ENCODE assay signal across 8 cellular contexts in genomic region chr9:35111006-35111933, GRCh38. TPM values are rescaled to one million over a fixed set of nuclear protein-coding genes. Genes with fewer than 3 reads are reported as not detected.
DNase-seq lines count a peak whose midpoint lies in the region; ATAC-seq lines count a peak whose summit lies in the region.

No MANE protein-coding gene starts in this region.

- peaks cover 35% of the 10 kb centered on the region for H3K4me1 Mint-ChIP-seq in activated T-helper 2 cell treated with anti-CD3 and anti-CD28 coated beads, Interferon-gamma antibody, Interleukin-2, Interleukin-4, amounts not matched to agents 10 μg/mL and 5 μg/mL and 100 μg/mL, durations not matched to agents 14 hours and 24 hours and 36 hours (ENCODE audit: low read depth)
- peaks cover 40 to 63% (median 57%) of the 10 kb centered on the region in 4 donors for H3K4me1 Mint-ChIP-seq in naive thymus-derived CD8-positive, alpha-beta T cell
- peaks cover 40 to 68% of the 10 kb centered on the region in 2 donors for H3K4me1 Mint-ChIP-seq in stimulated activated naive B cell treated with anti-CD40 and anti-IgM and Interleukin-4, amounts not matched to agents 10 μg/mL and 1 μg/mL and 100 μg/mL, for 72 hours

- peak overlapping the region; percentile 81 for H3K27ac Mint-ChIP-seq in activated T-helper 2 cell treated with anti-CD3 and anti-CD28 coated beads, Interferon-gamma antibody, Interleukin-2, Interleukin-4, amounts not matched to agents 10 μg/mL and 5 μg/mL and 100 μg/mL, durations not matched to agents 14 hours and 24 hours and 36 hours
- H3K27ac Mint-ChIP-seq in naive thymus-derived CD8-positive, alpha-beta T cell: peak overlapping the region; percentile 26 to 93 (median 90)
- peak overlapping the region; percentile 92 for H3K27ac Mint-ChIP-seq in stimulated activated naive B cell treated with anti-CD40 and anti-IgM and Interleukin-4, amounts not matched to agents 10 μg/mL and 1 μg/mL and 100 μg/mL, for 72 hours

- peak; percentile 71 to 82 for ATAC-seq in naive thymus-derived CD8-positive, alpha-beta T cell
- peak; percentile 69 to 80 for ATAC-seq in stimulated activated naive B cell treated with anti-CD40 and anti-IgM and Interleukin-4, amounts not matched to agents 10 μg/mL and 1 μg/mL and 100 μg/mL, for 72 hours (replicated peaks)

- no peaks in the 10 kb centered on the region for H3K27me3 Mint-ChIP-seq in activated T-helper 2 cell treated with anti-CD3 and anti-CD28 coated beads, Interferon-gamma antibody, Interleukin-2, Interleukin-4, amounts not matched to agents 10 μg/mL and 5 μg/mL and 100 μg/mL, durations not matched to agents 14 hours and 24 hours and 36 hours (ENCODE audit: low read depth)
- H3K27me3 Mint-ChIP-seq in naive thymus-derived CD8-positive, alpha-beta T cell: no peaks in the 10 kb centered on the region
- no peaks in the 10 kb centered on the region for H3K27me3 Mint-ChIP-seq in stimulated activated naive B cell treated with anti-CD40 and anti-IgM and Interleukin-4, amounts not matched to agents 10 μg/mL and 1 μg/mL and 100 μg/mL, for 72 hours

- DNase-seq in DMS79 treated with DMSO at 0.1 percent for 48 hours (lab: John Stamatoyannopoulos, UW): peak; percentile 90
- DNase-seq in GOT3 (lab: John Stamatoyannopoulos, UW): peak; percentile 68
- DNase-seq in LHCN-M2 (ENCODE audit: low read depth): peak; percentile 98
- DNase-seq in RPMI7951 (ENCODE audit: low read depth): peak; percentile 97
- DNase-seq in activated T-helper 2 cell treated with anti-CD3 and anti-CD28 coated beads, Interferon-gamma antibody, Interleukin-2, Interleukin-4, amounts not matched to agents 10 μg/mL and 5 μg/mL and 100 μg/mL, durations not matched to agents 14 hours and 24 hours and 36 hours (ENCODE audit: low spot score): peak; percentile 93
- DNase-seq in fibroblast of peridontal ligament (ENCODE audit: extremely low read depth): peak; percentile 98
- peak; percentile 83 to 98 (median 93) for DNase-seq in naive thymus-derived CD8-positive, alpha-beta T cell
- DNase-seq in stimulated activated naive B cell treated with anti-CD40 and anti-IgM and Interleukin-4, amounts not matched to agents 10 μg/mL and 1 μg/mL and 100 μg/mL, for 72 hours: peak; percentile 95

- intact Hi-C loops in activated T-helper 2 cell treated with anti-CD3 and anti-CD28 coated beads, Interferon-gamma antibody, Interleukin-2, Interleukin-4, amounts not matched to agents 10 μg/mL and 5 μg/mL and 100 μg/mL, durations not matched to agents 14 hours and 24 hours and 36 hours (cut with micrococcal nuclease): loop anchor here (1.0 to 10.0 kb wide), 6 partner anchors 8 to 704 kb away; partner anchors contain the start of genes DNAI1, DNAJB5, FAM219A and HINT2

- POLR2A ChIA-PET in naive thymus-derived CD8-positive, alpha-beta T cell (lab: Charles Lee): interaction anchor here (0.8 to 3.4 kb wide), 6 partner anchors 9 to 546 kb away, joined by 3 to 29 read pairs (median 10); partner anchors contain the start of genes CCDC107, FANCG, PIGO and RMRP

- H3K36me3 Mint-ChIP-seq in activated T-helper 2 cell treated with anti-CD3 and anti-CD28 coated beads, Interferon-gamma antibody, Interleukin-2, Interleukin-4, amounts not matched to agents 10 μg/mL and 5 μg/mL and 100 μg/mL, durations not matched to agents 14 hours and 24 hours and 36 hours (ENCODE audit: low read depth): peaks cover 4% of the 10 kb centered on the region
- H3K36me3 Mint-ChIP-seq in naive thymus-derived CD8-positive, alpha-beta T cell: peaks cover 0 to 12% (median under 1%) of the 10 kb centered on the region in 3 donors
- H3K36me3 Mint-ChIP-seq in stimulated activated naive B cell treated with anti-CD40 and anti-IgM and Interleukin-4, amounts not matched to agents 10 μg/mL and 1 μg/mL and 100 μg/mL, for 72 hours: peaks cover 6 to 15% of the 10 kb centered on the region in 2 donors

- peak overlapping the region; percentile 71 for H3K4me3 Mint-ChIP-seq in activated T-helper 2 cell treated with anti-CD3 and anti-CD28 coated beads, Interferon-gamma antibody, Interleukin-2, Interleukin-4, amounts not matched to agents 10 μg/mL and 5 μg/mL and 100 μg/mL, durations not matched to agents 14 hours and 24 hours and 36 hours (ENCODE audit: low read depth)
- peak overlapping the region; percentile 73 to 92 (median 84) for H3K4me3 Mint-ChIP-seq in naive thymus-derived CD8-positive, alpha-beta T cell
- H3K4me3 Mint-ChIP-seq in stimulated activated naive B cell treated with anti-CD40 and anti-IgM and Interleukin-4, amounts not matched to agents 10 μg/mL and 1 μg/mL and 100 μg/mL, for 72 hours: peak overlapping the region; percentile 84 to 86

- no peaks in the 10 kb centered on the region for H3K9me3 Mint-ChIP-seq in activated T-helper 2 cell treated with anti-CD3 and anti-CD28 coated beads, Interferon-gamma antibody, Interleukin-2, Interleukin-4, amounts not matched to agents 10 μg/mL and 5 μg/mL and 100 μg/mL, durations not matched to agents 14 hours and 24 hours and 36 hours
- H3K9me3 Mint-ChIP-seq in naive thymus-derived CD8-positive, alpha-beta T cell: no peaks in the 10 kb centered on the region
- no peaks in the 10 kb centered on the region for H3K9me3 Mint-ChIP-seq in stimulated activated naive B cell treated with anti-CD40 and anti-IgM and Interleukin-4, amounts not matched to agents 10 μg/mL and 1 μg/mL and 100 μg/mL, for 72 hours

RNA-seq across cellular contexts. Expression of gene ATOSB, which starts 4.4 kb away (rescaled TPM):
- total RNA-seq in LHCN-M2 (2014; rRNA removed): 34.8 and 36.0 TPM in 2 replicates
- 37.4 TPM for polyA plus RNA-seq in LHCN-M2 (2012)
- total RNA-seq in RPMI7951 (2014; rRNA removed; shearing (Covaris generic)): 16.6 and 17.5 TPM in 2 replicates
- total RNA-seq in activated T-helper 2 cell treated with anti-CD3 and anti-CD28 coated beads, Interferon-gamma antibody, Interleukin-2, Interleukin-4, amounts not matched to agents 10 μg/mL and 5 μg/mL and 100 μg/mL, durations not matched to agents 14 hours and 24 hours and 36 hours: 7.0 and 7.3 TPM in 2 replicates
- total RNA-seq in naive thymus-derived CD8-positive, alpha-beta T cell: 1 to 10 TPM; 5.4 to 5.7 TPM
- 1 to 10 TPM; 1.6 to 2.9 (median 2.6) TPM for polyA plus RNA-seq in naive thymus-derived CD8-positive, alpha-beta T cell

RNA-seq across cellular contexts. Expression of gene STOML2, which starts 8.3 kb away (rescaled TPM):
- 138 and 153 TPM in 2 replicates for total RNA-seq in LHCN-M2 (2014; rRNA removed)
- polyA plus RNA-seq in LHCN-M2 (2012): 147 TPM
- 136 and 152 TPM in 2 replicates for total RNA-seq in RPMI7951 (2014; rRNA removed; shearing (Covaris generic))
- total RNA-seq in activated T-helper 2 cell treated with anti-CD3 and anti-CD28 coated beads, Interferon-gamma antibody, Interleukin-2, Interleukin-4, amounts not matched to agents 10 μg/mL and 5 μg/mL and 100 μg/mL, durations not matched to agents 14 hours and 24 hours and 36 hours: 211 and 214 TPM in 2 replicates
- total RNA-seq in naive thymus-derived CD8-positive, alpha-beta T cell: 10 to 100 TPM; 47.3 to 53.0 TPM
- 10 to 100 TPM; 86.7 to 93.9 (median 88.9) TPM for polyA plus RNA-seq in naive thymus-derived CD8-positive, alpha-beta T cell

RNA-seq across cellular contexts. Expression of gene PIGO, which starts 14.9 kb away (rescaled TPM):
- 21.7 and 23.7 TPM in 2 replicates for total RNA-seq in LHCN-M2 (2014; rRNA removed)
- polyA plus RNA-seq in LHCN-M2 (2012): 15.6 TPM
- total RNA-seq in RPMI7951 (2014; rRNA removed; shearing (Covaris generic)): 16.6 and 19.1 TPM in 2 replicates
- 33.0 and 37.8 TPM in 2 replicates for total RNA-seq in activated T-helper 2 cell treated with anti-CD3 and anti-CD28 coated beads, Interferon-gamma antibody, Interleukin-2, Interleukin-4, amounts not matched to agents 10 μg/mL and 5 μg/mL and 100 μg/mL, durations not matched to agents 14 hours and 24 hours and 36 hours
- total RNA-seq in naive thymus-derived CD8-positive, alpha-beta T cell: 10 to 100 TPM; 32.6 to 36.1 TPM
- 10 to 100 TPM; 23.0 to 26.2 (median 23.3) TPM for polyA plus RNA-seq in naive thymus-derived CD8-positive, alpha-beta T cell

RNA-seq across cellular contexts. Expression of gene FANCG, which starts 31.5 kb away (rescaled TPM):
- total RNA-seq in LHCN-M2 (2014; rRNA removed): 54.2 and 60.9 TPM in 2 replicates
- polyA plus RNA-seq in LHCN-M2 (2012): 34.1 TPM
- 28.2 and 32.6 TPM in 2 replicates for total RNA-seq in RPMI7951 (2014; rRNA removed; shearing (Covaris generic))
- 102 and 107 TPM in 2 replicates for total RNA-seq in activated T-helper 2 cell treated with anti-CD3 and anti-CD28 coated beads, Interferon-gamma antibody, Interleukin-2, Interleukin-4, amounts not matched to agents 10 μg/mL and 5 μg/mL and 100 μg/mL, durations not matched to agents 14 hours and 24 hours and 36 hours
- 10 to 100 TPM; 23.6 to 27.9 TPM for total RNA-seq in naive thymus-derived CD8-positive, alpha-beta T cell
- polyA plus RNA-seq in naive thymus-derived CD8-positive, alpha-beta T cell: 1 to 10 TPM; 4.4 to 9.3 (median 5.9) TPM

RNA-seq across cellular contexts. Expression of gene VCP, which starts 38.8 kb away (rescaled TPM):
- 294 and 327 TPM in 2 replicates for total RNA-seq in LHCN-M2 (2014; rRNA removed)
- 340 TPM for polyA plus RNA-seq in LHCN-M2 (2012)
- total RNA-seq in RPMI7951 (2014; rRNA removed; shearing (Covaris generic)): 260 and 306 TPM in 2 replicates
- 361 and 366 TPM in 2 replicates for total RNA-seq in activated T-helper 2 cell treated with anti-CD3 and anti-CD28 coated beads, Interferon-gamma antibody, Interleukin-2, Interleukin-4, amounts not matched to agents 10 μg/mL and 5 μg/mL and 100 μg/mL, durations not matched to agents 14 hours and 24 hours and 36 hours
- 100 to 1,000 TPM; 172 to 177 TPM for total RNA-seq in naive thymus-derived CD8-positive, alpha-beta T cell
- 100 to 1,000 TPM; 136 to 152 (median 142) TPM for polyA plus RNA-seq in naive thymus-derived CD8-positive, alpha-beta T cell

Comparison
In these comparisons a context has a peak if more than half of its experiments do, and no peak if none do; other contexts are left out.
1. Peak in every context shown above with its lines: DNase-seq and ATAC-seq.